Comparison of ENCODE assay signal across 13 cellular contexts in genomic region chr6:130115036-130115435, GRCh38.
A peak's percentile ranks its signal among the peaks of the same experiment; 100 is the strongest.
DNase-seq lines count a peak whose midpoint lies in the region; ATAC-seq and TF ChIP-seq lines count a peak whose summit lies in the region.
"Had no signal": no experiment of that assay in that cellular context is flagged by ENCODE, and none has a peak within 500 bp of the region (broad histone marks: within the 10 kb centered on the region; RNA-seq: fewer than 3 reads in every experiment).

No MANE protein-coding gene starts in this region.

- DNase-seq in globus pallidus (ENCODE audit: low spot score), result peak; percentile 9
- DNase-seq in SIG-M5 (lab: John Stamatoyannopoulos, UW), result no peak
- DNase-seq in foreskin keratinocyte, result no peak
- no peak for DNase-seq in progenitor cell of endocrine pancreas (ENCODE audit: low spot score, unreplicated experiment)
- DNase-seq in NCI-H446 treated with DMSO at 0.1 percent for 48 hours (lab: John Stamatoyannopoulos, UW), result no peak
- DNase-seq: activated CD8-positive, alpha-beta memory T cell treated with anti-CD3 and anti-CD28 coated beads, Interleukin-2, amount 50 U/mL, for 4 hours; DMS53; HFFc6; NCI-H187 had no signal

- peaks cover 2% of the 10 kb centered on the region for H3K4me1 Mint-ChIP-seq in progenitor cell of endocrine pancreas (ENCODE audit: low read depth)

- H3K36me3 Mint-ChIP-seq in progenitor cell of endocrine pancreas (ENCODE audit: insufficient read depth), result peaks cover 11% of the 10 kb centered on the region

- TF ChIP-seq CTCF in foreskin keratinocyte (conservative IDR thresholded peaks at IDR 0.05), result no peak
- no peak for TF ChIP-seq CTCF in progenitor cell of endocrine pancreas (IDR thresholded peaks at IDR 0.05; ENCODE audit: unreplicated experiment)

- no peaks in the 10 kb centered on the region for H3K27me3 ChIP-seq in foreskin keratinocyte

- H3K27ac Mint-ChIP-seq in progenitor cell of endocrine pancreas, result no peak overlapping the region
- H3K27ac Mint-ChIP-seq: HFFc6 had no signal

- peak; percentile 81 for ATAC-seq in GM18861 (IDR thresholded peaks at IDR 0.05; ENCODE audit: unreplicated experiment)
- peak; percentile 98 for ATAC-seq in GM21717 (IDR thresholded peaks at IDR 0.05; ENCODE audit: unreplicated experiment)
- ATAC-seq in HG03342 (IDR thresholded peaks at IDR 0.05; ENCODE audit: unreplicated experiment), result peak; percentile 89
- ATAC-seq in foreskin keratinocyte, result no peak

- H3K4me1 ChIP-seq in foreskin keratinocyte, result no peaks in the 10 kb centered on the region

- no peak overlapping the region for H3K4me3 Mint-ChIP-seq in progenitor cell of endocrine pancreas (ENCODE audit: low read depth)
- H3K4me3 Mint-ChIP-seq: HFFc6 had no signal

- no peaks in the 10 kb centered on the region for H3K27me3 Mint-ChIP-seq in progenitor cell of endocrine pancreas

- no peak overlapping the region for H3K27ac ChIP-seq in foreskin keratinocyte
- H3K27ac ChIP-seq: SK-N-MC had no signal

- peaks cover 4% of the 10 kb centered on the region for H3K9me3 Mint-ChIP-seq in progenitor cell of endocrine pancreas (ENCODE audit: low read depth)
